ENCODE assay signal across 8 cellular contexts in genomic region chr1:24929091-24929875, GRCh38. TPM values are rescaled to one million over a fixed set of nuclear protein-coding genes. Genes with fewer than 3 reads are reported as not detected.
DNase-seq lines count a peak whose midpoint lies in the region; ATAC-seq and TF ChIP-seq lines count a peak whose summit lies in the region.

No MANE protein-coding gene starts in this region.

- DNase-seq in SJSA1 (ENCODE audit: low read depth in 1 of 2, low spot score in 2 of 2) (peak in 1 of 2 experiments; percentile 72), lung microvascular endothelial cell (ENCODE audit: low read depth in 2 of 2) (peak; percentile 17 to 19), thoracic aorta (ENCODE audit: low spot score) (no peak), kidney glomerular epithelial cell (lab: John Stamatoyannopoulos, UW) (no peak), posterior vena cava (ENCODE audit: low spot score) (no peak)
- peak; percentile 65 for DNase-seq in activated naive CD8-positive, alpha-beta T cell treated with anti-CD3 and anti-CD28 coated beads, Interleukin-2, amount 50 U/mL, for 24 hours

- intact Hi-C loops in posterior vena cava (cut with DNase I): no loop called here

- peaks cover 3% of the 10 kb centered on the region; the same call in 1 of the 2 replicates for H3K9me3 ChIP-seq in SJSA1 (replicated peaks)
- H3K9me3 ChIP-seq in thoracic aorta: no peaks in the 10 kb centered on the region

- H3K36me3 ChIP-seq in SJSA1 (peaks cover 43% of the 10 kb centered on the region), thoracic aorta (no peaks in the 10 kb centered on the region)

- peaks cover 2% of the 10 kb centered on the region for H3K27me3 Mint-ChIP-seq in activated naive CD8-positive, alpha-beta T cell treated with anti-CD3 and anti-CD28 coated beads, Interleukin-2, amount 50 U/mL, for 24 hours

- ATAC-seq in GM18517 (IDR thresholded peaks at IDR 0.05; ENCODE audit: unreplicated experiment) (peak; percentile 3), HG02884 (IDR thresholded peaks at IDR 0.05; ENCODE audit: unreplicated experiment) (peak; percentile 3), thoracic aorta (ENCODE audit: insufficient number of reproducible peaks, low FRiP score, low read depth) (no peak)
- peak; percentile 0 for ATAC-seq in activated naive CD8-positive, alpha-beta T cell treated with anti-CD3 and anti-CD28 coated beads, Interleukin-2, amount 50 U/mL, for 24 hours

- peaks cover 64% of the 10 kb centered on the region for H3K36me3 Mint-ChIP-seq in activated naive CD8-positive, alpha-beta T cell treated with anti-CD3 and anti-CD28 coated beads, Interleukin-2, amount 50 U/mL, for 24 hours (ENCODE audit: low read depth)

- no peaks in the 10 kb centered on the region for H3K9me3 Mint-ChIP-seq in activated naive CD8-positive, alpha-beta T cell treated with anti-CD3 and anti-CD28 coated beads, Interleukin-2, amount 50 U/mL, for 24 hours

- H3K4me1 ChIP-seq in SJSA1 (replicated peaks) (peaks cover 46% of the 10 kb centered on the region), thoracic aorta (ENCODE audit: control insufficient read depth in 1 of 2, low read depth in 2 of 2) (peaks cover 4 to 25% of the 10 kb centered on the region in 2 donors)

- no peak for TF ChIP-seq CTCF in thoracic aorta (IDR thresholded peaks at IDR 0.05)

- H3K4me1 Mint-ChIP-seq in activated naive CD8-positive, alpha-beta T cell treated with anti-CD3 and anti-CD28 coated beads, Interleukin-2, amount 50 U/mL, for 24 hours: peaks cover 77% of the 10 kb centered on the region

- H3K4me3 ChIP-seq in SJSA1: peak overlapping the region; percentile 85
- H3K4me3 ChIP-seq in thoracic aorta: peak overlapping the region; percentile 67

- H3K27ac Mint-ChIP-seq in activated naive CD8-positive, alpha-beta T cell treated with anti-CD3 and anti-CD28 coated beads, Interleukin-2, amount 50 U/mL, for 24 hours: peak overlapping the region; percentile 96

- peak overlapping the region; percentile 84 for H3K4me3 Mint-ChIP-seq in activated naive CD8-positive, alpha-beta T cell treated with anti-CD3 and anti-CD28 coated beads, Interleukin-2, amount 50 U/mL, for 24 hours

- no peaks in the 10 kb centered on the region for H3K27me3 ChIP-seq in SJSA1 (replicated peaks)
- H3K27me3 ChIP-seq in thoracic aorta (replicated peaks; ENCODE audit: insufficient read depth): peaks cover 11% of the 10 kb centered on the region

- H3K27ac ChIP-seq in SJSA1: peak overlapping the region; percentile 7
- H3K27ac ChIP-seq in thoracic aorta: no peak overlapping the region

RNA-seq across cellular contexts. Expression of gene RUNX3, which starts 0.8 kb away (rescaled TPM):
- 7.3 and 8.8 TPM in 2 replicates for total RNA-seq in SJSA1 (2014; rRNA removed; shearing (Covaris generic))
- total RNA-seq in lung microvascular endothelial cell (not detected in 2 replicates), thoracic aorta (1 to 10 TPM; 6.8 to 8.5 TPM), posterior vena cava (1 to 10 TPM; 5.0 to 8.9 TPM)

Comparison
In these comparisons a context has a peak if more than half of its experiments do, and no peak if none do; other contexts are left out.
1. DNase-seq: peak in activated naive CD8-positive, alpha-beta T cell treated with anti-CD3 and anti-CD28 coated beads, Interleukin-2, amount 50 U/mL, for 24 hours (single experiment) and lung microvascular endothelial cell (2 of 2); none in thoracic aorta (single experiment), kidney glomerular epithelial cell (single experiment) and posterior vena cava (single experiment).